In the genomic region with DNA sequence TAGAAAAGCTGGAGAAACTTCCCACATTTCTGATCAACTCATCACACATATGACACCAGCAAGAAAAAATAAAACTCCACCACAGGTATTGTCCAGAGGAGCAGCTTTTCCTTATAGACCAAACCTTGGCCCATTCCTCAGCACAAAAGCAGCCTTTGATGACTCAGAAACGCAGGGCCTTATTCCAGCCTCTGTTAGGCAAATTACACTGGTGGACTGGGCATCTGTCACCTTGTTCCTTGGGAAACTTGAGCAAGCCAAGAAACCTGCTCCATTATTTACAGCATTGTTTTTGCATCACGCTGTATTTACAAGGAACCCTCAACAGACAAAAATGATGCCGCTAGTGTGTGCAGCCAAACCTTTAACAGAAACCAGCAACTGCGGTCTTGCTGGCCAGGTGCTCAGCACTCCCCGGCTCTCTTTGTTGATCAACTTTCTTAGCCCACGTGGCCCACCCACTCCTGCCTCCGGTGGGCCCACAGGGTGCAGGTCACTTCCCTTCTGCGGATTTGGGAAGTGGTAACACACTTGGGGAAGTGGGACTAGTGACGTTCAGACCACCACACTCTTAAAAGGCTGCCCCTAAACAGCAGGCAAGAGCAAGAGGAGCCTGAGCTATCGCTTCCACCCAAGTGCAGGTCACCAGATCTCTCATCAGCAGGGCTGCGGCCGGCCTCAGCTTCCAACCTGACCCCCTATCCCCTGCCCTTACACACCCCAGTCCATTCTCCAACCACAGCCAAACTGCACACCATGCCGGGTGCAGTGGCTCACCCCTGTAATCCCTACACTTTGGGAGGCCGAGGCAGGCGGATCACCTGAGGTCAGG, we compare ENCODE assay signal across 8 cellular contexts. TPM values are rescaled to one million over a fixed set of nuclear protein-coding genes. Genes with fewer than 3 reads are reported as not detected.
DNase-seq lines count a peak whose midpoint lies in the region; ATAC-seq and TF ChIP-seq lines count a peak whose summit lies in the region.

No MANE protein-coding gene starts in this region.

- no peak overlapping the region for H3K23ac ChIP-seq in mesendoderm (ENCODE audit: low read length)

- H4K20me1 ChIP-seq in BLaER1 treated with 17β-estradiol and CSF1 and Interleukin-3, amounts not matched to agents 10 nM and 100 nM = peaks cover 0 to 4% (median 0%) of the 10 kb centered on the region in 11 experiments; a peak in 1 of 22 replicates
- H4K20me1 ChIP-seq in PC-3 (ENCODE audit: low read length) = peaks cover 4% of the 10 kb centered on the region; the same call in 1 of the 2 replicates

- no peak overlapping the region for H3K56ac ChIP-seq in mesendoderm (ENCODE audit: low read length)

- H3K4me2 ChIP-seq in BLaER1 treated with 17β-estradiol and CSF1 and Interleukin-3, amounts not matched to agents 10 nM and 100 nM = peak overlapping the region; percentile 91 to 100 (median 96)
- H3K4me2 ChIP-seq in PC-3 (ENCODE audit: low read length) (peak overlapping the region; percentile 82), mesendoderm (ENCODE audit: low read length) (no peak overlapping the region)

- no peak overlapping the region for H2BK120ac ChIP-seq in mesendoderm (ENCODE audit: low read depth, low read length)

- POLR2A ChIA-PET in PC-3 (lab: Charles Lee; ENCODE audit: unreplicated experiment) = interaction anchor here (0.6 kb wide), 1 partner anchor 36 kb away, joined by 3 read pairs; no protein-coding TSS in a partner anchor

- peaks cover 4% of the 10 kb centered on the region for H3K79me1 ChIP-seq in mesendoderm (ENCODE audit: low read length)

- no CpG with 5 or more reads among the region's 15 CpGs for WGBS in mesendoderm (ENCODE audit: extremely low coverage, insufficient coverage, low lambda C conversion rate)

- peak overlapping the region in 6 of 11 experiments; percentile 75 to 83 (median 80); a peak in 6 of 22 replicates for H3K9ac ChIP-seq in BLaER1 treated with 17β-estradiol and CSF1 and Interleukin-3, amounts not matched to agents 10 nM and 100 nM
- H3K9ac ChIP-seq in PC-3 (ENCODE audit: low read length) (peak overlapping the region; percentile 85), mesendoderm (ENCODE audit: low read length) (no peak overlapping the region)

- H3K27me3 ChIP-seq in BLaER1 treated with 17β-estradiol and CSF1 and Interleukin-3, amounts not matched to agents 10 nM and 100 nM = peaks cover 0 to 4% (median 0%) of the 10 kb centered on the region in 11 experiments; a peak in 2 of 22 replicates
- no peaks in the 10 kb centered on the region for H3K27me3 ChIP-seq in PC-3 (ENCODE audit: low read length)
- H3K27me3 ChIP-seq in lower lobe of right lung (ENCODE audit: low read depth) = no peaks in the 10 kb centered on the region
- no peaks in the 10 kb centered on the region for H3K27me3 ChIP-seq in mesendoderm (ENCODE audit: insufficient read depth, low read length, poor library complexity)

- H2AK5ac ChIP-seq in mesendoderm (ENCODE audit: low read length) = no peak overlapping the region

- no TSS peak for BruUV-seq in PC-3 (replicated peaks; lab: Mats Ljungman, UMichigan)

- H3K4ac ChIP-seq in mesendoderm (ENCODE audit: low read depth, low read length) = no peak overlapping the region

- H2BK15ac ChIP-seq in mesendoderm (replicated peaks; ENCODE audit: low read depth) = no peak overlapping the region

- H2AFZ ChIP-seq in PC-3 (ENCODE audit: low read length) = no peak overlapping the region

- intact Hi-C loops in PC-3 (cut with micrococcal nuclease) (loop anchor here (1.0 to 10.0 kb wide), 2 partner anchors 34 to 109 kb away; partner anchors contain the start of gene WDFY1), lower lobe of right lung (cut with DNase I) (no loop called here)

- H4K8ac ChIP-seq in mesendoderm (ENCODE audit: low read depth, low read length) = no peak overlapping the region

- TF ChIP-seq CTCF in PC-3 (conservative IDR thresholded peaks at IDR 0.05; ENCODE audit: low read depth, low read length) (no peak), lower lobe of right lung (IDR thresholded peaks at IDR 0.05) (no peak)

- H2BK5ac ChIP-seq in mesendoderm (ENCODE audit: low read length) = no peak overlapping the region

- H3K79me2 ChIP-seq in PC-3 (ENCODE audit: low read length) = peaks cover 77% of the 10 kb centered on the region
- H3K79me2 ChIP-seq in mesendoderm (ENCODE audit: control insufficient read depth, insufficient read depth, low read length) = no peaks in the 10 kb centered on the region

- ATAC-seq in GM18870 (IDR thresholded peaks at IDR 0.05; ENCODE audit: unreplicated experiment) (peak; percentile 58), HG02973 (IDR thresholded peaks at IDR 0.05; ENCODE audit: unreplicated experiment) (peak; percentile 65), PC-3 (peak; percentile 37), lower lobe of right lung (peak in 1 of 2 donors; percentile 28)

- no peak overlapping the region for H3K18ac ChIP-seq in mesendoderm (ENCODE audit: low read length)

- H4K5ac ChIP-seq in mesendoderm (ENCODE audit: low read length) = no peak overlapping the region

- CTCF ChIA-PET in PC-3 (lab: Charles Lee) = interaction anchor here (0.6 kb wide), 1 partner anchor 89 kb away, joined by 5 read pairs; no protein-coding TSS in a partner anchor

- H3K4me1 ChIP-seq in BLaER1 treated with 17β-estradiol and CSF1 and Interleukin-3, amounts not matched to agents 10 nM and 100 nM = peaks cover 14 to 19% (median 17%) of the 10 kb centered on the region in 10 experiments
- H3K4me1 ChIP-seq in PC-3 (ENCODE audit: insufficient read depth, low read length) (peaks cover 18% of the 10 kb centered on the region; the same call in 1 of the 2 replicates), lower lobe of right lung (peaks cover 13% of the 10 kb centered on the region), mesendoderm (ENCODE audit: control insufficient read depth, low read depth, low read length) (no peaks in the 10 kb centered on the region)

- no peaks in the 10 kb centered on the region for H3K9me2 ChIP-seq in PC-3 (replicated peaks; ENCODE audit: low read length)

- H3K4me3 ChIP-seq in BLaER1 treated with 17β-estradiol and CSF1 and Interleukin-3, amounts not matched to agents 10 nM and 100 nM = peak overlapping the region; percentile 85 to 96 (median 90); a peak in 16 of 20 replicates
- H3K4me3 ChIP-seq in PC-3 (ENCODE audit: low read length) = peak overlapping the region; percentile 95
- H3K4me3 ChIP-seq in lower lobe of right lung = no peak overlapping the region
- H3K4me3 ChIP-seq in mesendoderm (ENCODE audit: low read length) = no peak overlapping the region

- peak overlapping the region in 1 of 11 experiments; percentile 47; a peak in 1 of 22 replicates for H3K27ac ChIP-seq in BLaER1 treated with 17β-estradiol and CSF1 and Interleukin-3, amounts not matched to agents 10 nM and 100 nM
- H3K27ac ChIP-seq in PC-3 (ENCODE audit: low read length) = peak overlapping the region; percentile 71
- no peak overlapping the region for H3K27ac ChIP-seq in lower lobe of right lung
- H3K27ac ChIP-seq in mesendoderm (ENCODE audit: low read depth, low read length) = no peak overlapping the region

- H3K9me3 ChIP-seq in BLaER1 treated with 17β-estradiol and CSF1 and Interleukin-3, amounts not matched to agents 10 nM and 100 nM (replicated peaks in 1 of 11) = no peaks in the 10 kb centered on the region
- H3K9me3 ChIP-seq in PC-3 (ENCODE audit: low read length) (no peaks in the 10 kb centered on the region), lower lobe of right lung (no peaks in the 10 kb centered on the region)

- DNase-seq in PC-3 (peak; percentile 87), lower lobe of right lung (peak; percentile 49), mesendoderm (no peak), NCI-H1105 (lab: John Stamatoyannopoulos, UW) (no peak)
- no peak for DNase-seq in stimulated activated naive CD4-positive, alpha-beta T cell treated with Interleukin-2 at 50 U/mL for 16 hours (lab: John Stamatoyannopoulos, UW)

- H3F3A ChIP-seq in PC-3 (ENCODE audit: low read length, unreplicated experiment) = no peaks in the 10 kb centered on the region

- peaks cover 0 to 6% (median 0%) of the 10 kb centered on the region in 11 experiments; a peak in 2 of 22 replicates for H3K36me3 ChIP-seq in BLaER1 treated with 17β-estradiol and CSF1 and Interleukin-3, amounts not matched to agents 10 nM and 100 nM
- H3K36me3 ChIP-seq in PC-3 (ENCODE audit: low read depth, low read length) (peaks cover 8% of the 10 kb centered on the region), lower lobe of right lung (no peaks in the 10 kb centered on the region), mesendoderm (ENCODE audit: control insufficient read depth, insufficient read depth, low read length) (no peaks in the 10 kb centered on the region)

RNA-seq across cellular contexts. Expression of gene AP1S3, which starts 1.5 kb away (rescaled TPM):
- total RNA-seq in PC-3 (2014; rRNA removed) (34.3 and 37.6 TPM in 2 replicates), lower lobe of right lung (6.4 TPM)
- polyA plus RNA-seq in mesendoderm (2013, experiment 1 of 2) = 6.5 TPM
- 7.3 TPM for polyA plus RNA-seq in mesendoderm (2013, experiment 2 of 2)

Comparison
In these comparisons a context has a peak if more than half of its experiments do, and no peak if none do; other contexts are left out.
1. H3K4me3 ChIP-seq: peak in BLaER1 treated with 17β-estradiol and CSF1 and Interleukin-3, amounts not matched to agents 10 nM and 100 nM (10 of 10) and PC-3 (single experiment); none in lower lobe of right lung (single experiment) and mesendoderm (single experiment).
2. DNase-seq: peak in PC-3 (single experiment) and lower lobe of right lung (single experiment); none in mesendoderm (single experiment), stimulated activated naive CD4-positive, alpha-beta T cell treated with Interleukin-2 at 50 U/mL for 16 hours (single experiment) and NCI-H1105 (single experiment).